12 cellular contexts compared by ENCODE assay signal in the genomic region with DNA sequence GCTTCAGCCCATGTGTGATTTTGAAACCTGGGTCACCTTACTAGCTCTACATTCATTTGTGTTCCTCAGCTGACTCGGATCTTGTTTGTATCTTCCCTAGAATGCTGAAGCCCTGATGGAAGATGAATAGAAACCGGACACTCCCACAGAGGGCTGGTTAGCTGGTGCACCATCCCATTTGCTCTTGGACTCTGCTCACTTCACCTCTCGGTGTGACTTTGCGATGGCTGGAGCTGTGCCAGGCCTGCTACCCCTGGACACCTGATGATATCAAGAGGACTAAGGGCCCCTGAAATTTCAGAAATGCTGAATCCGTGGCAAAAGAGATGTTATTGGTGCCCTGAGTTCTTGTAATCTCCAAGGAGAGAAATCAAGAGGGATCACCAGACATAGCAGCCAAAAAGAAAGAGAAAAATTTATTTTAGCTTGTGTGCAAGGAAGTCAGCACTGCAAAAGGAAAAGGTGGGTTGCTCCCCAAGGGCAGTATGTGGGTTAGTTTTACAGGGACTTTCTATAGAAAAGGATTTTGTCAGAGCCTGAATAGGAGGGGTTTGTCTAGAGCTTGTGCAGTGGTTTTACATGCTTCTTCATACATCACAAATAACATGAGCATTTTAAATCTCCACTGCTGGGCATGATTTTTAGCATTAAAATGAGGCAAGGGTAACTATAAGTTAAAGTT.
DNase-seq lines count a peak whose midpoint lies in the region; ATAC-seq and TF ChIP-seq lines count a peak whose summit lies in the region.
"Had no signal": no experiment of that assay in that cellular context is flagged by ENCODE, and none has a peak within 500 bp of the region (broad histone marks: within the 10 kb centered on the region; RNA-seq: fewer than 3 reads in every experiment).

No MANE protein-coding gene starts in this region.

- intact Hi-C loops in left ventricle myocardium superior (cut with micrococcal nuclease) = no loop called here
- intact Hi-C loops in right cardiac atrium (cut with DNase I) = no loop called here
- intact Hi-C loops in upper lobe of right lung (cut with DNase I) = no loop called here
- intact Hi-C loops in testis (cut with DNase I; ENCODE audit: low total_unique reads) = no loop called here
- intact Hi-C loops in aorta (cut with DNase I) = no loop called here

- no peak overlapping the region for H3K27ac ChIP-seq in right cardiac atrium (ENCODE audit: low read length)
- H3K27ac ChIP-seq in upper lobe of right lung = peak overlapping the region; percentile 34
- H3K27ac ChIP-seq in testis = peak overlapping the region in 1 of 2 donors; percentile 69
- H3K27ac ChIP-seq in aorta (ENCODE audit: low read depth in 1 of 2, low read length in 2 of 2) = no peak overlapping the region

- H3K36me3 ChIP-seq in upper lobe of right lung (no peaks in the 10 kb centered on the region), testis (ENCODE audit: low read depth, missing control alignments) (no peaks in the 10 kb centered on the region), aorta (ENCODE audit: control insufficient read depth in 1 of 2, insufficient read depth in 2 of 2, low read length in 1 of 2) (no peaks in the 10 kb centered on the region)
- H3K36me3 ChIP-seq: sigmoid colon had no signal

- no peaks in the 10 kb centered on the region for H3K27me3 Mint-ChIP-seq in glutamatergic neuron (ENCODE audit: unreplicated experiment)

- no peaks in the 10 kb centered on the region for H3K4me1 ChIP-seq in right cardiac atrium (ENCODE audit: control insufficient read depth, insufficient read depth, low read length)
- peaks cover 4% of the 10 kb centered on the region for H3K4me1 ChIP-seq in upper lobe of right lung
- peaks cover 17% of the 10 kb centered on the region for H3K4me1 ChIP-seq in testis
- H3K4me1 ChIP-seq in aorta (ENCODE audit: control insufficient read depth in 1 of 2, insufficient read depth in 2 of 2, low read length in 2 of 2) = no peaks in the 10 kb centered on the region

- H3K9me3 Mint-ChIP-seq in glutamatergic neuron (ENCODE audit: unreplicated experiment) = no peaks in the 10 kb centered on the region

- ATAC-seq in left ventricle myocardium superior (no peak), right cardiac atrium (no peak), HG02642 (IDR thresholded peaks at IDR 0.05; ENCODE audit: poor library complexity, unreplicated experiment) (peak; percentile 41), HG03575 (IDR thresholded peaks at IDR 0.05; ENCODE audit: extremely low read depth, insufficient number of reproducible peaks, low FRiP score, unreplicated experiment) (peak; percentile 13), upper lobe of right lung (no peak), aorta (ENCODE audit: low FRiP score) (no peak)

- peak; percentile 28 for DNase-seq in left ventricle myocardium superior
- DNase-seq in right cardiac atrium = no peak
- no peak for DNase-seq in upper lobe of right lung
- no peak for DNase-seq in testis
- no peak for DNase-seq in glutamatergic neuron
- DNase-seq in aorta = no peak
- DNase-seq: activated CD4-positive, alpha-beta T cell treated with anti-CD3 and anti-CD28 coated beads, Interleukin-2, amount 50 U/mL, for 4 hours; Right ventricle myocardium superior; sigmoid colon had no signal

- H3K27me3 ChIP-seq in right cardiac atrium (ENCODE audit: control insufficient read depth, insufficient read depth) (no peaks in the 10 kb centered on the region), upper lobe of right lung (no peaks in the 10 kb centered on the region), testis (no peaks in the 10 kb centered on the region), aorta (ENCODE audit: control insufficient read depth in 1 of 2, insufficient read depth in 2 of 2, low read length in 1 of 2) (no peaks in the 10 kb centered on the region)
- H3K27me3 ChIP-seq: sigmoid colon had no signal

- H3K4me3 Mint-ChIP-seq in glutamatergic neuron (ENCODE audit: unreplicated experiment) = no peak overlapping the region
- H3K4me3 Mint-ChIP-seq: brain had no signal

- no peak overlapping the region for H3K4me3 ChIP-seq in right cardiac atrium (ENCODE audit: low read length)
- no peak overlapping the region for H3K4me3 ChIP-seq in upper lobe of right lung
- H3K4me3 ChIP-seq in testis = no peak overlapping the region
- H3K4me3 ChIP-seq in aorta (ENCODE audit: low read length in 2 of 2) = no peak overlapping the region
- H3K4me3 ChIP-seq: sigmoid colon had no signal

- TF ChIP-seq POLR2A in testis (IDR thresholded peaks at IDR 0.05) = no peak

- no peak for TF ChIP-seq CTCF in upper lobe of right lung (IDR thresholded peaks at IDR 0.05)
- TF ChIP-seq CTCF in testis (IDR thresholded peaks at IDR 0.05) = no peak
- TF ChIP-seq CTCF in glutamatergic neuron (IDR thresholded peaks at IDR 0.05; ENCODE audit: partially characterized antibody, unreplicated experiment) = no peak

- H3K4me1 Mint-ChIP-seq in glutamatergic neuron (ENCODE audit: low read depth, unreplicated experiment) = no peaks in the 10 kb centered on the region
- H3K4me1 Mint-ChIP-seq: brain had no signal

- H3K27ac Mint-ChIP-seq in glutamatergic neuron (ENCODE audit: unreplicated experiment) = no peak overlapping the region
- H3K27ac Mint-ChIP-seq: brain had no signal

- WGBS in right cardiac atrium = 69% methylated on average over 5 of the region's 5 CpGs
- WGBS in testis, 2 donors = 67 to 72% methylated on average over 5 of the region's 5 CpGs
- WGBS in aorta, 2 donors = 66 to 75% methylated on average over 5 of the region's 5 CpGs

- no peaks in the 10 kb centered on the region for H3K36me3 Mint-ChIP-seq in glutamatergic neuron (ENCODE audit: unreplicated experiment)
- H3K36me3 Mint-ChIP-seq: brain had no signal

- H3K9me3 ChIP-seq in right cardiac atrium (ENCODE audit: control insufficient read depth, low read length) (no peaks in the 10 kb centered on the region), upper lobe of right lung (no peaks in the 10 kb centered on the region), testis (no peaks in the 10 kb centered on the region), aorta (ENCODE audit: control insufficient read depth, low read length) (no peaks in the 10 kb centered on the region)
- H3K9me3 ChIP-seq: sigmoid colon had no signal

Comparison
In these comparisons a context has a peak if more than half of its experiments do, and no peak if none do; other contexts are left out.
1. ATAC-seq: peak in HG02642 (single experiment) and HG03575 (single experiment); none in left ventricle myocardium superior (single experiment), right cardiac atrium (0 of 2), upper lobe of right lung (single experiment) and aorta (single experiment).